34 cellular contexts compared by ENCODE assay signal in genomic region chr1:247222840-247223239, GRCh38. TPM values are rescaled to one million over a fixed set of nuclear protein-coding genes. Genes with fewer than 3 reads are reported as not detected.
"Had no signal": no experiment of that assay in that cellular context is flagged by ENCODE, and none has a peak within 500 bp of the region (broad histone marks: within the 10 kb centered on the region; RNA-seq: fewer than 3 reads in every experiment).

No MANE protein-coding gene starts in this region.

- H3K4me3 ChIP-seq: esophagus squamous epithelium, gastrocnemius medialis, heart right ventricle, left lung, lower lobe of right lung, mucosa of descending colon had no signal

- FAIRE-seq: endometrium, islet of Langerhans, keratinocyte had no signal

- H3K4me1 ChIP-seq: esophagus squamous epithelium, gastrocnemius medialis, heart right ventricle, left lung, lower lobe of right lung had no signal

- H3K27ac ChIP-seq: epithelial cell of prostate, esophagus squamous epithelium, gastrocnemius medialis, heart right ventricle, left lung, lower lobe of right lung had no signal

- H3K27me3 ChIP-seq: esophagus squamous epithelium, heart right ventricle, left lung had no signal

- ATAC-seq: effector memory CD8-positive, alpha-beta T cell; esophagus mucosa; gastrocnemius medialis; heart right ventricle; left cardiac atrium; left lung; left ventricle myocardium superior; lower lobe of right lung; mucosa of descending colon; naive thymus-derived CD8-positive, alpha-beta T cell had no signal

- H3K36me3 ChIP-seq: esophagus squamous epithelium, gastrocnemius medialis, heart right ventricle, left lung, lower lobe of right lung had no signal

- DNase-seq: cortex of kidney; effector CD8-positive, alpha-beta T cell; effector memory CD8-positive, alpha-beta T cell; endodermal cell; erythroblast; esophagus squamous epithelium; foreskin fibroblast; foreskin melanocyte; gastrocnemius medialis; glutamatergic neuron; head of caudate nucleus; heart right ventricle; hippocampal formation; left cardiac atrium; left lung; left ventricle myocardium superior; lower lobe of right lung; mesenchymal stem cell; mucosa of descending colon; naive B cell; naive thymus-derived CD8-positive, alpha-beta T cell had no signal

RNA-seq across cellular contexts. Expression of gene VN1R5, which starts 33.0 kb away (rescaled TPM):
- total RNA-seq: dermis microvascular lymphatic vessel endothelial cell; endodermal cell; esophagus mucosa; esophagus squamous epithelium; gastrocnemius medialis; glomerular endothelial cell; heart right ventricle; kidney epithelial cell; left cardiac atrium; left lung; left ventricle myocardium superior; lower leg skin; lower lobe of right lung; lung microvascular endothelial cell; mesenteric fat pad; mesothelial cell of epicardium; mucosa of descending colon; myocyte; naive thymus-derived CD8-positive, alpha-beta T cell had no signal
- polyA plus RNA-seq: heart right ventricle; keratinocyte; naive thymus-derived CD8-positive, alpha-beta T cell had no signal
